1 cellular context compared by ENCODE assay signal in genomic region chr17:8186787-8187516, GRCh38.
A peak's percentile ranks its signal among the peaks of the same experiment; 100 is the strongest.
TF ChIP-seq lines count a peak whose summit lies in the region.

No MANE protein-coding gene starts in this region.

TF ChIP-seq in HepG2, 621 proteins besides CTCF, POLR2A, EP300 and RAD21 (continued from another document and continues in another):
- TF ChIP-seq ZNF280D (CRISPR knock-in tag; IDR thresholded peaks at IDR 0.05) = no peak
- TF ChIP-seq ZNF597 (CRISPR knock-in tag; IDR thresholded peaks at IDR 0.05) = peak; percentile 88; the same call in 1 of the 2 replicates
- TF ChIP-seq ZNF513 (CRISPR knock-in tag; conservative IDR thresholded peaks at IDR 0.05) = peak; percentile 92; the same call in 1 of the 2 replicates
- peak; percentile 13; the same call in 1 of the 2 replicates for TF ChIP-seq HOMEZ (CRISPR knock-in tag; IDR thresholded peaks at IDR 0.05; ENCODE audit: low read depth)
- TF ChIP-seq SIX4 (CRISPR knock-in tag; IDR thresholded peaks at IDR 0.05) = no peak
- TF ChIP-seq TSC22D2 (CRISPR knock-in tag; IDR thresholded peaks at IDR 0.05; ENCODE audit: borderline replicate concordance) = no peak; the same call in 1 of the 2 replicates
- TF ChIP-seq ZNF589 (CRISPR knock-in tag; conservative IDR thresholded peaks at IDR 0.05) = no peak
- TF ChIP-seq ATAD3A (CRISPR knock-in tag; IDR thresholded peaks at IDR 0.05) = no peak
- no peak for TF ChIP-seq SOX6 (IDR thresholded peaks at IDR 0.05)
- peak; percentile 44; the same call in 1 of the 2 replicates for TF ChIP-seq SOX6 (CRISPR knock-in tag; IDR thresholded peaks at IDR 0.05)
- TF ChIP-seq POGK (CRISPR knock-in tag; conservative IDR thresholded peaks at IDR 0.05) = peak; percentile 44; the same call in 1 of the 2 replicates
- no peak; the same call in 1 of the 2 replicates for TF ChIP-seq KLF11 (CRISPR knock-in tag; IDR thresholded peaks at IDR 0.05)
- no peak; the same call in 1 of the 2 replicates for TF ChIP-seq THRA (CRISPR knock-in tag; IDR thresholded peaks at IDR 0.05; ENCODE audit: borderline replicate concordance)
- TF ChIP-seq HOXA7 (CRISPR knock-in tag; IDR thresholded peaks at IDR 0.05) = no peak
- no peak for TF ChIP-seq PLSCR1 (CRISPR knock-in tag; IDR thresholded peaks at IDR 0.05; ENCODE audit: borderline replicate concordance)
- TF ChIP-seq NR2F2 (IDR thresholded peaks at IDR 0.05; ENCODE audit: borderline replicate concordance, low read depth) = no peak
- TF ChIP-seq ISL2 (CRISPR knock-in tag; IDR thresholded peaks at IDR 0.05) = peak; percentile 15
- TF ChIP-seq RFXAP (CRISPR knock-in tag; IDR thresholded peaks at IDR 0.05; ENCODE audit: borderline replicate concordance) = peak; percentile 47
- 0 out of 2 replicates have a peak, but pooled peaks have one; percentile 15 for TF ChIP-seq TFDP2 (CRISPR knock-in tag; IDR thresholded peaks at IDR 0.05)
- TF ChIP-seq ZNF430 (CRISPR knock-in tag; IDR thresholded peaks at IDR 0.05) = no peak; the same call in 1 of the 2 replicates
- no peak; the same call in 1 of the 2 replicates for TF ChIP-seq NCOA1 (CRISPR knock-in tag; IDR thresholded peaks at IDR 0.05)
- no peak for TF ChIP-seq ZNF770 (CRISPR knock-in tag; IDR thresholded peaks at IDR 0.05)
- TF ChIP-seq BHLHE40 (IDR thresholded peaks at IDR 0.05; ENCODE audit: low read length) = no peak
- TF ChIP-seq FOXK1 (CRISPR knock-in tag; IDR thresholded peaks at IDR 0.05; ENCODE audit: borderline replicate concordance, low read depth) = peak; percentile 30; the same call in 1 of the 2 replicates
- peak; percentile 35; the same call in 1 of the 2 replicates for TF ChIP-seq ZFY (CRISPR knock-in tag; IDR thresholded peaks at IDR 0.05)
- peak; percentile 48; the same call in 1 of the 2 replicates for TF ChIP-seq MED1 (CRISPR knock-in tag; IDR thresholded peaks at IDR 0.05)
- TF ChIP-seq PTBP1 (IDR thresholded peaks at IDR 0.05; ENCODE audit: low read depth, low read length, poor library complexity, severe bottlenecking) = no peak
- no peak for TF ChIP-seq IKZF4 (CRISPR knock-in tag; IDR thresholded peaks at IDR 0.05; ENCODE audit: borderline replicate concordance, low read depth, not compliant biosample characterization)
- TF ChIP-seq CEBPZ (IDR thresholded peaks at IDR 0.05; ENCODE audit: low read length) = no peak
- TF ChIP-seq E2F1 (CRISPR knock-in tag; IDR thresholded peaks at IDR 0.05) = peak; percentile 10; the same call in 1 of the 2 replicates
- TF ChIP-seq PHB2 (IDR thresholded peaks at IDR 0.05; ENCODE audit: partially characterized antibody) = no peak
- peak; percentile 34 for TF ChIP-seq THAP11 (CRISPR knock-in tag; IDR thresholded peaks at IDR 0.05)
- TF ChIP-seq MAFG (CRISPR knock-in tag; IDR thresholded peaks at IDR 0.05) = no peak
- TF ChIP-seq FOXO1 (CRISPR knock-in tag; IDR thresholded peaks at IDR 0.05) = peak; percentile 1; the same call in 1 of the 2 replicates
- TF ChIP-seq TCF12 (IDR thresholded peaks at IDR 0.05) = no peak
- TF ChIP-seq TCF12 (CRISPR knock-in tag; IDR thresholded peaks at IDR 0.05) = no peak
- TF ChIP-seq SMC3 (IDR thresholded peaks at IDR 0.05; ENCODE audit: low read length) = no peak
- TF ChIP-seq ZIK1 (CRISPR knock-in tag; IDR thresholded peaks at IDR 0.05; ENCODE audit: borderline replicate concordance, low read depth) = no peak
- no peak; the same call in 1 of the 2 replicates for TF ChIP-seq RFX3 (CRISPR knock-in tag; IDR thresholded peaks at IDR 0.05)
- 0 out of 2 replicates have a peak, but pooled peaks have one; percentile 64 for TF ChIP-seq ZBTB42 (CRISPR knock-in tag; IDR thresholded peaks at IDR 0.05)
- no peak for TF ChIP-seq HES4 (CRISPR knock-in tag; IDR thresholded peaks at IDR 0.05; ENCODE audit: borderline replicate concordance)
- TF ChIP-seq ZNF292 (CRISPR knock-in tag; IDR thresholded peaks at IDR 0.05; ENCODE audit: borderline replicate concordance, low read depth) = no peak
